ENCODE assay signal across 7 cellular contexts in genomic region chr2:104452558-104452957, GRCh38.
"Had no signal": no experiment of that assay in that cellular context is flagged by ENCODE, and none has a peak within 500 bp of the region (broad histone marks: within the 10 kb centered on the region; RNA-seq: fewer than 3 reads in every experiment).

No MANE protein-coding gene starts in this region.

- H3K4me3 ChIP-seq: GM12878 had no signal

- ATAC-seq: GM12878 had no signal

- FAIRE-seq: GM12891, GM12892, GM18507, GM19239 had no signal

- DNase-seq: GDM1, GF-D8 had no signal
